ENCODE assay signal across 8 cellular contexts in the genomic region with DNA sequence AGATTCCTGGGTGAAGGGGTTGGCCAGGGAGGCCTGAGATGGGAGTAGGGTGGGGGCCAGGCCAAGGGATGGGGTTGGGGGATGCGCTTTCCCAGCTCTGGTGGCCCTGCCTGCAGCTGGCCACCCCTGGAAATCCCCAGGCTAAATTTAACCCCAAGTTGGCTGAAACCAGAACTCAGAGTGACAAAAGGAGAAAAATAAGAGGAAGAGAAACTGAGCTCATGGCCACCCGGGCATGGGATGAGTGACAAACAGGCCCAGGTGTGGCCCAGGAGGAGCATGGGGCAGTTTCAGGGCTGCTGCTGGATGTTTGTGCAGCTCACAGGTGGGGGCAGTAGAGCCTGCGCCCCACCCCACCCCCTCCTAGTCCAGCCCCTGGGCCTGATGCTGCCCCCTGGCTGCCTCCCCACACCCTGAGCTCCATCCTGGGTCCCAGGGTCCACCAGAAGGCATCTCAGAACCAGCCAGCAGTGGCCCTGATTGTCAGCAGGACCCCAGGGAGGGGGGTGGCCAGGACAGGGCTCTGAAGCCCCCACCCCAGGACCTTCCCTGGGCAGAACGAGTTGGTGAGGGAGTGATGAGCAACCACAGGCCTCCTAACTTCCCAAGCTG. TPM values are rescaled to one million over a fixed set of nuclear protein-coding genes. Genes with fewer than 3 reads are reported as not detected.
DNase-seq lines count a peak whose midpoint lies in the region; ATAC-seq and TF ChIP-seq lines count a peak whose summit lies in the region.

No MANE protein-coding gene starts in this region.

- peaks cover 11% of the 10 kb centered on the region for H3K4me1 ChIP-seq in DND-41 (ENCODE audit: insufficient read depth, low read length)
- H3K4me1 ChIP-seq in trophoblast cell (ENCODE audit: control insufficient read depth in 1 of 2, insufficient read depth in 2 of 2, low read length in 2 of 2), result no peaks in the 10 kb centered on the region

- no peak overlapping the region for H4K12ac ChIP-seq in trophoblast cell (ENCODE audit: low read depth, low read length)

- no peak overlapping the region for H3K9ac ChIP-seq in DND-41 (ENCODE audit: low read depth, low read length)
- no peak overlapping the region for H3K9ac ChIP-seq in trophoblast cell (ENCODE audit: low read length)

- H3K27me3 ChIP-seq in DND-41 (ENCODE audit: insufficient read depth, low read length, poor library complexity), result no peaks in the 10 kb centered on the region
- no peaks in the 10 kb centered on the region for H3K27me3 ChIP-seq in trophoblast cell (ENCODE audit: insufficient read depth, low read length)

- H3K23ac ChIP-seq in trophoblast cell (ENCODE audit: low read length), result no peak overlapping the region

- H2AFZ ChIP-seq in DND-41 (ENCODE audit: low read depth, low read length) (no peak overlapping the region), trophoblast cell (ENCODE audit: insufficient read depth, low read length, poor library complexity) (no peak overlapping the region)

- H3K27ac ChIP-seq in DND-41 (ENCODE audit: low read length) (peak overlapping the region; percentile 43), trophoblast cell (ENCODE audit: low read depth, low read length) (no peak overlapping the region)

- no peak overlapping the region for H2BK5ac ChIP-seq in trophoblast cell (ENCODE audit: low read depth, low read length, poor library complexity)

- peak; percentile 12 for TF ChIP-seq CTCF in DND-41 (IDR thresholded peaks at IDR 0.05; ENCODE audit: borderline replicate concordance, extremely low read depth, low read length, poor library complexity, severe bottlenecking)

- H4K8ac ChIP-seq in trophoblast cell (ENCODE audit: low read depth, low read length), result no peak overlapping the region

- no peaks in the 10 kb centered on the region for H3K9me3 Mint-ChIP-seq in activated T-helper 17 cell treated with anti-CD3 and anti-CD28 coated beads, Interleukin-2, amount 50 U/mL, for 72 hours

- no CpG with 5 or more reads among the region's 4 CpGs for WGBS in trophoblast cell (ENCODE audit: extremely low coverage, insufficient coverage, insufficient read length)

- no peaks in the 10 kb centered on the region for H4K20me1 ChIP-seq in DND-41 (ENCODE audit: insufficient read depth, low read length)

- no peak overlapping the region for H3K18ac ChIP-seq in trophoblast cell (ENCODE audit: low read length)

- no peak overlapping the region for H3K4me2 ChIP-seq in DND-41 (ENCODE audit: insufficient read depth, low read length)
- no peak overlapping the region for H3K4me2 ChIP-seq in trophoblast cell (ENCODE audit: low read length)

- no peaks in the 10 kb centered on the region for H3K27me3 Mint-ChIP-seq in activated T-helper 17 cell treated with anti-CD3 and anti-CD28 coated beads, Interleukin-2, amount 50 U/mL, for 72 hours

- H3K4me3 ChIP-seq in DND-41 (ENCODE audit: low read depth in 1 of 2, low read length in 2 of 2), result no peak overlapping the region
- H3K4me3 ChIP-seq in trophoblast cell (ENCODE audit: low read depth, low read length), result no peak overlapping the region

- H2AK5ac ChIP-seq in trophoblast cell (ENCODE audit: low read length), result no peak overlapping the region

- DNase-seq in DND-41 (no peak), GM19240 (ENCODE audit: insufficient read length, low spot score) (peak; percentile 87), superior temporal gyrus (ENCODE audit: extremely low spot score) (no peak), trophoblast cell (no peak), SHP77 (lab: John Stamatoyannopoulos, UW) (no peak), GOT3 (lab: John Stamatoyannopoulos, UW) (no peak)

- no peak overlapping the region for H4K91ac ChIP-seq in trophoblast cell (ENCODE audit: low read depth, low read length)

- H3K4me1 Mint-ChIP-seq in activated T-helper 17 cell treated with anti-CD3 and anti-CD28 coated beads, Interleukin-2, amount 50 U/mL, for 72 hours, result no peaks in the 10 kb centered on the region

- H3K4me3 Mint-ChIP-seq in activated T-helper 17 cell treated with anti-CD3 and anti-CD28 coated beads, Interleukin-2, amount 50 U/mL, for 72 hours, result no peak overlapping the region

- H3K4ac ChIP-seq in trophoblast cell (ENCODE audit: low read depth, low read length), result no peak overlapping the region

- H3K9me3 ChIP-seq in DND-41 (ENCODE audit: insufficient read depth, low read length, severe bottlenecking), result no peaks in the 10 kb centered on the region
- H3K9me3 ChIP-seq in trophoblast cell (ENCODE audit: insufficient read depth, low read depth, low read length), result no peaks in the 10 kb centered on the region

- no peaks in the 10 kb centered on the region for H3K36me3 Mint-ChIP-seq in activated T-helper 17 cell treated with anti-CD3 and anti-CD28 coated beads, Interleukin-2, amount 50 U/mL, for 72 hours (ENCODE audit: low read depth)

- no peaks in the 10 kb centered on the region for H3K79me2 ChIP-seq in DND-41 (ENCODE audit: insufficient read depth, low read length)
- no peaks in the 10 kb centered on the region for H3K79me2 ChIP-seq in trophoblast cell (ENCODE audit: control insufficient read depth, insufficient read depth, low read length, poor library complexity)

- H2BK120ac ChIP-seq in trophoblast cell (ENCODE audit: insufficient read depth, low read length, poor library complexity), result no peak overlapping the region

- no peak overlapping the region for H2BK12ac ChIP-seq in trophoblast cell (ENCODE audit: low read length)

- H3K79me1 ChIP-seq in trophoblast cell (ENCODE audit: low read length), result no peaks in the 10 kb centered on the region

- H3K36me3 ChIP-seq in DND-41 (ENCODE audit: insufficient read depth, low read length), result no peaks in the 10 kb centered on the region
- no peaks in the 10 kb centered on the region for H3K36me3 ChIP-seq in trophoblast cell (ENCODE audit: control insufficient read depth in 1 of 2, insufficient read depth in 2 of 2, low read length in 2 of 2)

- no peak overlapping the region for H3K14ac ChIP-seq in trophoblast cell (ENCODE audit: low read length)

- no peak for ATAC-seq in DND-41 (ENCODE audit: insufficient read depth, low read depth)
- ATAC-seq in HG03060 (IDR thresholded peaks at IDR 0.05; ENCODE audit: low read depth, unreplicated experiment), result peak; percentile 82
- ATAC-seq in activated T-helper 17 cell treated with anti-CD3 and anti-CD28 coated beads, Interleukin-2, amount 50 U/mL, for 72 hours (replicated peaks), result peak; percentile 82

- no peak overlapping the region for H3K27ac Mint-ChIP-seq in activated T-helper 17 cell treated with anti-CD3 and anti-CD28 coated beads, Interleukin-2, amount 50 U/mL, for 72 hours

RNA-seq across cellular contexts. Expression of a gene that starts 48.0 kb away (rescaled TPM):
- not detected for total RNA-seq in activated T-helper 17 cell treated with anti-CD3 and anti-CD28 coated beads, Interleukin-2, amount 50 U/mL, for 72 hours
- not detected in 2 replicates for polyA plus RNA-seq in trophoblast cell (2013)
